Comparison of ENCODE assay signal across 15 cellular contexts in the genomic region with DNA sequence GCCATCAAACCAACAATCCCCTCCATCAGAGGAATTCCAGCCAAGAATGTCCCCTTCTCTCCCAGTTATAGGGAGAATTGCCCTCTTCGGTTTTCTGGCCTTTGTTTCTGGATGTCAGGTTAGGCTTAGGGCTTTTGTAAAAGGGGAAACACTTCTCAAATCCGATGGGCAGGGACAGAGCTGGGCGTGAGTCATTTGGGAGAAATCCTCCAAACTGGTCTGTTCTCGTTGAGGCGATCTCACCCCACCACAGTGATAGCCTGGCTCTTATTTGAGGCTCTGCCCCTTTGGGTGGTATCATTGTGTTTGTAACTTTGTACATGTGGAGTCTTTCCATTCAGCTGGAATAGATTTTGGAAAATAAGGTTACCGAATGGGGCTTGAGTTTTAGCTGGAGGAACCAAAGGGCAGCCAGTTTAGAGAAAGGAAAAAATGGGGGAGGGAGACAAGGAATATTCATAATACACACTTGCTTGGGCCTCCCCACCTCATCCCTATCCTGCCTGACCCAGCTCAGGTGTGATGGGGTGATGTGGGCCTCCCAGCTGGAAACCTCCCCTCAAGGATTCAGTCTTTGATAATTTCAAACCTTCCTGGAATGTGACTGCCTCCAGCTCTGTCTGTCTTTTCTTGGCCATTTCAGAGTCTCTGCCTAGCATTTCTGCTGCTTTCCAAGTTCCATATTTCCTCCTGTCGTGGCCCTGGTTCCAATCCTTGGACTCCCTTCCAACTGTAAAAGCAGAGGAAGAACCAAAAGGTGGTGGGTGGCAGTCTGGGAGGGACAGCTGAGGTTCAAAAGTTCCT. TPM values are rescaled to one million over a fixed set of nuclear protein-coding genes. Genes with fewer than 3 reads are reported as not detected.
DNase-seq lines count a peak whose midpoint lies in the region; ATAC-seq, FAIRE-seq and TF ChIP-seq lines count a peak whose summit lies in the region.
"Had no signal": no experiment of that assay in that cellular context is flagged by ENCODE, and none has a peak within 500 bp of the region (broad histone marks: within the 10 kb centered on the region; RNA-seq: fewer than 3 reads in every experiment).

No MANE protein-coding gene starts in this region.

- ATAC-seq in sciatic nerve: peak; percentile 41
- ATAC-seq: PC-3 had no signal

- no peak overlapping the region for H2BK20ac ChIP-seq in H1 (ENCODE audit: low read length)

- POLR2A ChIA-PET in H1 (lab: Charles Lee; ENCODE audit: partially characterized antibody): no interaction called here

- intact Hi-C loops in sciatic nerve (cut with DNase I): no loop called here

- H3K14ac ChIP-seq in H1 (ENCODE audit: insufficient read length): no peak overlapping the region

- H2BK12ac ChIP-seq in H1 (ENCODE audit: low read depth, low read length): peak overlapping the region; percentile 20

- H3K18ac ChIP-seq in H1 (ENCODE audit: extremely low read depth, low read length): no peak overlapping the region; the same call in 1 of the 2 replicates

- no peak for FAIRE-seq in H1 (lab: Jason Lieb, UNC)
- FAIRE-seq in keratinocyte (lab: Jason Lieb, UNC): peak; percentile 89

- H4K20me1 ChIP-seq in GM23248 (ENCODE audit: insufficient read depth) (no peaks in the 10 kb centered on the region), H1 (replicated peaks in 1 of 2; ENCODE audit: control insufficient read depth in 1 of 2, insufficient read depth in 2 of 2, low read length in 2 of 2) (peaks cover 0 to 2% of the 10 kb centered on the region in 2 experiments), keratinocyte (ENCODE audit: control insufficient read depth, extremely low read depth, insufficient read depth, low read length) (no peaks in the 10 kb centered on the region)

- CTCF ChIA-PET in H1 (lab: Charles Lee; ENCODE audit: partially characterized antibody): interaction anchor here (0.7 to 1.7 kb wide), 9 partner anchors 10 to 141 kb away, joined by 3 to 6 read pairs (median 4); a partner anchor contains a TSS

- DNase-seq in GM23248 (peak; percentile 56), H1 (ENCODE audit: low read depth in 1 of 2, low spot score in 2 of 2) (no peak), keratinocyte (ENCODE audit: low read depth, low spot score) (no peak), sciatic nerve (ENCODE audit: low spot score) (no peak), NCI-H345 (lab: John Stamatoyannopoulos, UW) (no peak), globus pallidus (ENCODE audit: low spot score) (no peak)
- DNase-seq in central memory CD4-positive, alpha-beta T cell: no peak
- DNase-seq: DMS53, KBM-7, NCI-H1436, NCI-H2029, NCI-H2171, NCI-H510A, PC-3 had no signal

- WGBS in GM23248 (ENCODE audit: low coverage in 1 of 2, low lambda C conversion rate in 2 of 2, missing lambda C conversion rate in 2 of 2), 2 experiments: 44% methylated on average over 7 of the region's 7 CpGs
- WGBS in H1 (ENCODE audit: extremely low coverage in 1 of 2, insufficient coverage in 1 of 2, insufficient read length in 1 of 2, insufficient replicate concordance in 2 of 2, low coverage in 1 of 2, low lambda C conversion rate in 2 of 2, missing lambda C conversion rate in 1 of 2), 2 experiments: 29% methylated on average over 7 of the region's 7 CpGs; no CpG with 5 or more reads in 1 of the 2 experiments

- TF ChIP-seq EP300 in H1 (IDR thresholded peaks at IDR 0.05; ENCODE audit: borderline replicate concordance in 1 of 2, low read depth in 2 of 2, low read length in 2 of 2): no peak

- H3K23me2 ChIP-seq in H1 (ENCODE audit: low read depth, low read length): no peaks in the 10 kb centered on the region; the same call in none of the 2 replicates

- no peak overlapping the region for H2AK5ac ChIP-seq in H1 (ENCODE audit: low read depth, low read length)

- in situ Hi-C loops in GM23248 (cut with MboI): no loop called here

- H3K36me3 ChIP-seq in GM23248 (ENCODE audit: low read depth) (no peaks in the 10 kb centered on the region), H1 (ENCODE audit: control insufficient read depth in 2 of 4, insufficient read depth in 4 of 4, low read length in 3 of 4) (no peaks in the 10 kb centered on the region; a peak in 1 of 8 replicates), keratinocyte (ENCODE audit: control insufficient read depth in 2 of 2, extremely low read depth in 1 of 2, insufficient read depth in 2 of 2, low read length in 2 of 2) (no peaks in the 10 kb centered on the region)

- H2BK120ac ChIP-seq in H1 (replicated peaks; ENCODE audit: low read depth, low read length): no peak overlapping the region

- no peak overlapping the region for H2AFZ ChIP-seq in GM23248
- no peak overlapping the region for H2AFZ ChIP-seq in H1 (ENCODE audit: low read length)
- H2AFZ ChIP-seq in keratinocyte (ENCODE audit: control insufficient read depth, low read length): peak overlapping the region; percentile 27

- no peaks in the 10 kb centered on the region for H3K27me3 ChIP-seq in GM23248 (replicated peaks; ENCODE audit: insufficient read depth)
- peaks cover 73 to 95% (median 88%) of the 10 kb centered on the region in 4 experiments for H3K27me3 ChIP-seq in H1 (replicated peaks in 1 of 4; ENCODE audit: control insufficient read depth in 3 of 4, extremely low read depth in 1 of 4, insufficient read depth in 3 of 4, low read length in 3 of 4)
- no peaks in the 10 kb centered on the region for H3K27me3 ChIP-seq in keratinocyte (ENCODE audit: control insufficient read depth, extremely low read depth, insufficient read depth, low read length)

- no peak overlapping the region for H3K56ac ChIP-seq in H1 (replicated peaks; ENCODE audit: insufficient read length, low read depth, low read length)

- no peaks in the 10 kb centered on the region for H3F3A ChIP-seq in GM23248 (ENCODE audit: insufficient read depth)

- H3K4me2 ChIP-seq in GM23248 (ENCODE audit: unreplicated experiment): no peak overlapping the region
- H3K4me2 ChIP-seq in H1 (ENCODE audit: insufficient read depth in 1 of 2, low read depth in 2 of 2, low read length in 2 of 2): no peak overlapping the region; a peak in 1 of 4 replicates
- H3K4me2 ChIP-seq in keratinocyte (ENCODE audit: control insufficient read depth, extremely low read depth, insufficient read depth, low read depth, low read length): peak overlapping the region; percentile 49

- dilution Hi-C loops in keratinocyte (cut with MboI; ENCODE audit: extremely low pct_ligation_motif_present, low sequenced_read_pairs): no loop called here

- H3K4me1 ChIP-seq in GM23248 (ENCODE audit: insufficient read depth) (peaks cover 9% of the 10 kb centered on the region), H1 (replicated peaks in 1 of 4; ENCODE audit: control insufficient read depth in 3 of 4, insufficient read depth in 4 of 4, low read length in 3 of 4) (peaks cover 2 to 14% (median 6%) of the 10 kb centered on the region in 4 experiments), keratinocyte (ENCODE audit: control insufficient read depth, extremely low read depth, insufficient read depth, low read length) (peaks cover 13% of the 10 kb centered on the region)

- H3K27ac ChIP-seq in GM23248 (no peak overlapping the region), H1 (ENCODE audit: low read depth, low read length) (no peak overlapping the region), keratinocyte (ENCODE audit: control insufficient read depth, insufficient read depth, low read length) (peak overlapping the region; percentile 39)

- H3K9me3 ChIP-seq in GM23248 (ENCODE audit: low read depth) (no peaks in the 10 kb centered on the region), H1 (ENCODE audit: insufficient read depth in 2 of 2, low read depth in 1 of 2, low read length in 1 of 2) (no peaks in the 10 kb centered on the region), keratinocyte (ENCODE audit: control insufficient read depth, low read depth, low read length) (no peaks in the 10 kb centered on the region)

- no peak overlapping the region for H3K4me3 ChIP-seq in GM23248
- H3K4me3 ChIP-seq in H1 (ENCODE audit: extremely low read depth in 1 of 4, insufficient read depth in 2 of 4, low read depth in 3 of 4, low read length in 4 of 4): no peak overlapping the region
- no peak overlapping the region for H3K4me3 ChIP-seq in keratinocyte (ENCODE audit: control insufficient read depth in 2 of 3, extremely low read depth in 1 of 3, insufficient read depth in 2 of 3, low read depth in 1 of 3, low read length in 3 of 3)

- no peak for TF ChIP-seq POLR2A in H1 (IDR thresholded peaks at IDR 0.05; ENCODE audit: control extremely low read depth in 1 of 2, low read depth in 2 of 2, low read length in 2 of 2)

- H2BK15ac ChIP-seq in H1 (ENCODE audit: low read length): no peak overlapping the region

- no peak for TF ChIP-seq CTCF in H1 (IDR thresholded peaks at IDR 0.05; ENCODE audit: control extremely low read depth in 1 of 3, insufficient read depth in 1 of 3, low read depth in 1 of 3, low read length in 3 of 3)
- TF ChIP-seq CTCF in keratinocyte (optimal IDR thresholded peaks at IDR 0.05 in 1 of 3, IDR thresholded peaks at IDR 0.05 in 1 of 3, conservative IDR thresholded peaks at IDR 0.05 in 1 of 3; ENCODE audit: extremely low read depth in 1 of 3, insufficient read depth in 2 of 3, low read length in 3 of 3): no peak

- peaks cover 2% of the 10 kb centered on the region for H3K9me1 ChIP-seq in keratinocyte (ENCODE audit: control insufficient read depth, extremely low read depth, insufficient read depth, low read length)

- H4K91ac ChIP-seq in H1 (replicated peaks; ENCODE audit: insufficient read length, low read length): no peak overlapping the region

- H3K9ac ChIP-seq in GM23248 (no peak overlapping the region), H1 (replicated peaks in 1 of 4; ENCODE audit: extremely low read depth in 1 of 4, low read depth in 3 of 4, low read length in 3 of 4) (no peak overlapping the region), keratinocyte (ENCODE audit: control insufficient read depth, extremely low read depth, insufficient read depth, low read length) (peak overlapping the region; percentile 23)

- TF ChIP-seq RAD21 in H1 (IDR thresholded peaks at IDR 0.05 in 1 of 2, conservative IDR thresholded peaks at IDR 0.05 in 1 of 2; ENCODE audit: low read depth in 2 of 2, low read length in 2 of 2): no peak

- H3K4ac ChIP-seq in H1 (replicated peaks; ENCODE audit: insufficient read length, low read depth, low read length): no peak overlapping the region

- H3K79me2 ChIP-seq in GM23248 (ENCODE audit: insufficient read depth) (no peaks in the 10 kb centered on the region), H1 (ENCODE audit: control insufficient read depth in 1 of 2, insufficient read depth in 2 of 2, low read length in 2 of 2) (no peaks in the 10 kb centered on the region), keratinocyte (ENCODE audit: control insufficient read depth, insufficient read depth, low read length) (no peaks in the 10 kb centered on the region)

- no peak overlapping the region for H4K8ac ChIP-seq in H1 (ENCODE audit: extremely low read depth, insufficient read depth, low read length)

- no peak overlapping the region for H3K23ac ChIP-seq in H1 (ENCODE audit: insufficient read length)

- H3K9me2 ChIP-seq in GM23248 (ENCODE audit: insufficient read depth): no peaks in the 10 kb centered on the region

- no peaks in the 10 kb centered on the region for H3K79me1 ChIP-seq in H1 (ENCODE audit: low read depth, low read length)

- no peak overlapping the region for H4K5ac ChIP-seq in H1 (ENCODE audit: insufficient read length, low read depth, low read length)

- no peak overlapping the region for H2BK5ac ChIP-seq in H1 (ENCODE audit: low read depth, low read length)

RNA-seq across cellular contexts. Expression of a gene that starts 7.5 kb away (rescaled TPM):
- 2.2 and 3.4 TPM in 2 replicates for total RNA-seq in GM23248 (2014; rRNA removed; shearing (Covaris generic))
- polyA plus RNA-seq in GM23248 (2016; fragmentation: Nextera tagmentation; extraction: Ambion mirVana) (2.3 and 3.1 TPM in 2 replicates), H1 (2011; rRNA removed) (not detected in 2 replicates), keratinocyte (0.81 to 1.8 TPM (median 1.8 TPM) in 3 replicates)
- not detected in 2 replicates for total RNA-seq in H1 (2021; fragmentation: NEBNext Ultra II Directional; extraction: Animal tissue kit (Norgen Biotek cat#: 25700))
- polyA plus RNA-seq in H1 (2011; cell fraction: cytosol; rRNA removed): not detected
- polyA plus RNA-seq in H1 (2011; cell fraction: nucleus; rRNA removed): not detected
- not detected in 4 replicates for polyA plus RNA-seq in H1 (2012, experiment 1 of 2)
- not detected for polyA plus RNA-seq in H1 (2012, experiment 2 of 2)
- polyA plus RNA-seq in H1 (2013, experiment 1 of 2): 0.02 TPM
- polyA plus RNA-seq in H1 (2013, experiment 2 of 2): 0.02 TPM
- polyA minus RNA-seq in H1 (2011; rRNA and poly(A)+ RNA removed): not detected in 2 replicates
- polyA minus RNA-seq in H1 (2011; cell fraction: cytosol; rRNA and poly(A)+ RNA removed): not detected
- polyA minus RNA-seq in H1 (2011; cell fraction: nucleus; rRNA and poly(A)+ RNA removed): not detected
- polyA plus RNA-seq in keratinocyte (2011; ENCODE audit: low read depth): 0.19 TPM
- polyA plus RNA-seq in keratinocyte (2011; cell fraction: cytosol; rRNA removed): 0.73 and 1.2 TPM in 2 replicates
- 2.1 and 3.1 TPM in 2 replicates for polyA plus RNA-seq in keratinocyte (2011; cell fraction: nucleus; rRNA removed)
- 1.1 and 2.3 TPM in 2 replicates for polyA plus RNA-seq in keratinocyte (2012; ENCODE audit: low replicate concordance)
- polyA minus RNA-seq in keratinocyte: 0.16 to 1.5 TPM in 2 of 3 replicates, not detected in the other
- polyA minus RNA-seq in keratinocyte (2011; cell fraction: cytosol; rRNA and poly(A)+ RNA removed): not detected
- 0.39 TPM in 1 of 2 replicates, not detected in the other for polyA minus RNA-seq in keratinocyte (2011; cell fraction: nucleus; rRNA and poly(A)+ RNA removed)
- 23.6 TPM for total RNA-seq in sciatic nerve

RNA-seq across cellular contexts. Expression of a gene that starts 28.3 kb away (rescaled TPM):
- total RNA-seq in GM23248 (2014; rRNA removed; shearing (Covaris generic)): 1.1 and 1.8 TPM in 2 replicates
- polyA plus RNA-seq in GM23248 (2016; fragmentation: Nextera tagmentation; extraction: Ambion mirVana) (0.65 and 1.3 TPM in 2 replicates), H1 (2011; rRNA removed) (not detected in 2 replicates), keratinocyte (0.18 to 0.73 TPM (median 0.33 TPM) in 3 replicates)
- not detected in 2 replicates for total RNA-seq in H1 (2021; fragmentation: NEBNext Ultra II Directional; extraction: Animal tissue kit (Norgen Biotek cat#: 25700))
- not detected for polyA plus RNA-seq in H1 (2011; cell fraction: cytosol; rRNA removed)
- not detected for polyA plus RNA-seq in H1 (2011; cell fraction: nucleus; rRNA removed)
- not detected in 4 replicates for polyA plus RNA-seq in H1 (2012, experiment 1 of 2)
- polyA plus RNA-seq in H1 (2012, experiment 2 of 2): not detected
- not detected for polyA plus RNA-seq in H1 (2013, experiment 1 of 2)
- not detected for polyA plus RNA-seq in H1 (2013, experiment 2 of 2)
- not detected in 2 replicates for polyA minus RNA-seq in H1 (2011; rRNA and poly(A)+ RNA removed)
- not detected for polyA minus RNA-seq in H1 (2011; cell fraction: cytosol; rRNA and poly(A)+ RNA removed)
- not detected for polyA minus RNA-seq in H1 (2011; cell fraction: nucleus; rRNA and poly(A)+ RNA removed)
- not detected for polyA plus RNA-seq in keratinocyte (2011; ENCODE audit: low read depth)
- polyA plus RNA-seq in keratinocyte (2011; cell fraction: cytosol; rRNA removed): 0.21 and 0.69 TPM in 2 replicates
- 0.59 and 0.97 TPM in 2 replicates for polyA plus RNA-seq in keratinocyte (2011; cell fraction: nucleus; rRNA removed)
- polyA plus RNA-seq in keratinocyte (2012; ENCODE audit: low replicate concordance): 0.71 TPM in 1 of 2 replicates, not detected in the other
- polyA minus RNA-seq in keratinocyte: 0.13 to 1.1 TPM (median 0.42 TPM) in 3 replicates
- polyA minus RNA-seq in keratinocyte (2011; cell fraction: cytosol; rRNA and poly(A)+ RNA removed): not detected
- 0.42 and 0.93 TPM in 2 replicates for polyA minus RNA-seq in keratinocyte (2011; cell fraction: nucleus; rRNA and poly(A)+ RNA removed)
- total RNA-seq in sciatic nerve: 5.6 TPM
- total RNA-seq: SK-MEL-5 had no signal

RNA-seq across cellular contexts. Expression of a gene that starts 32.9 kb away (rescaled TPM):
- total RNA-seq in GM23248 (2014; rRNA removed; shearing (Covaris generic)): 3.6 and 4.9 TPM in 2 replicates
- polyA plus RNA-seq in GM23248 (2016; fragmentation: Nextera tagmentation; extraction: Ambion mirVana) (19.9 and 20.5 TPM in 2 replicates), H1 (2011; rRNA removed) (not detected in 2 replicates), keratinocyte (3.7 to 5.6 TPM (median 4.7 TPM) in 3 replicates)
- total RNA-seq in H1 (2021; fragmentation: NEBNext Ultra II Directional; extraction: Animal tissue kit (Norgen Biotek cat#: 25700)): not detected in 2 replicates
- polyA plus RNA-seq in H1 (2011; cell fraction: cytosol; rRNA removed): not detected
- polyA plus RNA-seq in H1 (2011; cell fraction: nucleus; rRNA removed): not detected
- polyA plus RNA-seq in H1 (2012, experiment 1 of 2): not detected in 4 replicates
- polyA plus RNA-seq in H1 (2012, experiment 2 of 2): not detected
- not detected for polyA plus RNA-seq in H1 (2013, experiment 1 of 2)
- not detected for polyA plus RNA-seq in H1 (2013, experiment 2 of 2)
- not detected in 2 replicates for polyA minus RNA-seq in H1 (2011; rRNA and poly(A)+ RNA removed)
- polyA minus RNA-seq in H1 (2011; cell fraction: cytosol; rRNA and poly(A)+ RNA removed): not detected
- not detected for polyA minus RNA-seq in H1 (2011; cell fraction: nucleus; rRNA and poly(A)+ RNA removed)
- polyA plus RNA-seq in keratinocyte (2011; ENCODE audit: low read depth): 4.3 TPM
- polyA plus RNA-seq in keratinocyte (2011; cell fraction: cytosol; rRNA removed): 3.6 and 4.6 TPM in 2 replicates
- 9.2 and 13.8 TPM in 2 replicates for polyA plus RNA-seq in keratinocyte (2011; cell fraction: nucleus; rRNA removed)
- 2.9 and 6.1 TPM in 2 replicates for polyA plus RNA-seq in keratinocyte (2012; ENCODE audit: low replicate concordance)
- 3.5 to 4.5 TPM (median 4.0 TPM) in 3 replicates for polyA minus RNA-seq in keratinocyte
- polyA minus RNA-seq in keratinocyte (2011; cell fraction: cytosol; rRNA and poly(A)+ RNA removed): 0.96 TPM
- 2.5 and 2.9 TPM in 2 replicates for polyA minus RNA-seq in keratinocyte (2011; cell fraction: nucleus; rRNA and poly(A)+ RNA removed)
- total RNA-seq in sciatic nerve: 35.3 TPM

RNA-seq across cellular contexts. Expression of a gene that starts 52.4 kb away (rescaled TPM):
- 3.8 and 11.3 TPM in 2 replicates for total RNA-seq in GM23248 (2014; rRNA removed; shearing (Covaris generic))
- polyA plus RNA-seq in GM23248 (2016; fragmentation: Nextera tagmentation; extraction: Ambion mirVana): 16.7 and 20.8 TPM in 2 replicates
- total RNA-seq in H1 (2021; fragmentation: NEBNext Ultra II Directional; extraction: Animal tissue kit (Norgen Biotek cat#: 25700)): not detected in 2 replicates
- polyA plus RNA-seq in H1 (2011; rRNA removed): not detected in 2 replicates
- not detected for polyA plus RNA-seq in H1 (2011; cell fraction: cytosol; rRNA removed)
- not detected for polyA plus RNA-seq in H1 (2011; cell fraction: nucleus; rRNA removed)
- polyA plus RNA-seq in H1 (2012, experiment 1 of 2): 0.09 TPM in 1 of 4 replicates, not detected in the others
- polyA plus RNA-seq in H1 (2012, experiment 2 of 2): not detected
- polyA plus RNA-seq in H1 (2013, experiment 1 of 2): not detected
- polyA plus RNA-seq in H1 (2013, experiment 2 of 2): not detected
- polyA minus RNA-seq in H1 (2011; rRNA and poly(A)+ RNA removed): not detected in 2 replicates
- polyA minus RNA-seq in H1 (2011; cell fraction: cytosol; rRNA and poly(A)+ RNA removed): not detected
- not detected for polyA minus RNA-seq in H1 (2011; cell fraction: nucleus; rRNA and poly(A)+ RNA removed)
- polyA plus RNA-seq in keratinocyte: 1.8 to 3.8 TPM (median 2.0 TPM) in 3 replicates
- polyA plus RNA-seq in keratinocyte (2011; ENCODE audit: low read depth): 2.1 TPM
- polyA plus RNA-seq in keratinocyte (2011; cell fraction: cytosol; rRNA removed): 3.3 TPM in 2 replicates
- 4.2 and 4.7 TPM in 2 replicates for polyA plus RNA-seq in keratinocyte (2011; cell fraction: nucleus; rRNA removed)
- polyA plus RNA-seq in keratinocyte (2012; ENCODE audit: low replicate concordance): 2.0 and 3.3 TPM in 2 replicates
- polyA minus RNA-seq in keratinocyte: 1.3 to 2.3 TPM (median 1.5 TPM) in 3 replicates
- 2.1 TPM for polyA minus RNA-seq in keratinocyte (2011; cell fraction: cytosol; rRNA and poly(A)+ RNA removed)
- 1.4 and 1.6 TPM in 2 replicates for polyA minus RNA-seq in keratinocyte (2011; cell fraction: nucleus; rRNA and poly(A)+ RNA removed)
- 7.0 TPM for total RNA-seq in sciatic nerve
